In the genomic region with DNA sequence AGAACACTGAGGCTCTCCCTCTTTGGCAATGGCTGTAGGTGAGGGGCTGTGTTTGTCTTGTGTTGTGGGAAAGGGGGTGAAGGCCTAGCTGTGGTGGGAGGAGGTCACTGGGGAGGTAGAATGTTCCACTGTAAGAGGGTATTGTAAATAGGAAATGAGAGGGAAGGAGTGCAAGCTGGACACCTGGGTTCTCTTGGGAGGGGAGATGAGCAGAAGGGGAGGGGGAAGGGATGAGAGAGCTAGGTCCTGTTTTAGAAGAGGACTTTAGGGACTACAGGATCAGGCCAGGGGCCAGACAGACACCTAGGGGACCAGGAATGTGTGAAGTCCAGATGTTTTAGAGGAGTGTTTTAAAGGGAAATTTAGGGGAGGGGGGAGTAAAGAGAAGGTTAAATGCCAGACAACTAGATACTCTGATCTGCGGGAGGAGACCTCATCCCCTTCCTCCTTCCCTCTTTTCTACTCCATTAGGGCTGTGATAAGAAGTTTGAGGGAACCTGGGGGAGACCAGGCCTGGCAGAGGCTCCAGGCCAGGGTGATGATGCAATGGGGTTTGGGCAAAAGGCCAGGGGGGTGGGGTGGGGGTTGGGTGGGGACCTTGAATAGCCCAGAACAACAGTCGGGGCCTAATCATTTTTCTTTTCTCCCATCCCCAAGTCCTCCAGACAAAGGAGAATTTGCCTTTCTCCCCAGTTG, we compare ENCODE assay signal across 10 cellular contexts. TPM values are rescaled to one million over a fixed set of nuclear protein-coding genes. Genes with fewer than 3 reads are reported as not detected.
DNase-seq lines count a peak whose midpoint lies in the region; ATAC-seq, FAIRE-seq and TF ChIP-seq lines count a peak whose summit lies in the region.
"Had no signal": no experiment of that assay in that cellular context is flagged by ENCODE, and none has a peak within 500 bp of the region (broad histone marks: within the 10 kb centered on the region; RNA-seq: fewer than 3 reads in every experiment).

No MANE protein-coding gene starts in this region.

- no peak for TF ChIP-seq CTCF in adrenal gland (IDR thresholded peaks at IDR 0.05)
- TF ChIP-seq CTCF in transverse colon (IDR thresholded peaks at IDR 0.05): no peak
- no peak for TF ChIP-seq CTCF in kidney (IDR thresholded peaks at IDR 0.05; ENCODE audit: borderline replicate concordance, extremely low read depth, insufficient read depth)

- H3K4me3 ChIP-seq in adrenal gland (peak overlapping the region in 2 of 4 donors; percentile 85 to 90), transverse colon (peak overlapping the region; percentile 48 to 98 (median 68)), kidney (ENCODE audit: low read length in 2 of 2) (no peak overlapping the region)

- H3K9me3 Mint-ChIP-seq in activated T-cell treated with anti-CD3 and anti-CD28 coated beads, Interleukin-2, amount 50 U/mL, for 72 hours: no peaks in the 10 kb centered on the region
- no peaks in the 10 kb centered on the region for H3K9me3 Mint-ChIP-seq in memory B cell

- WGBS in adrenal gland, 4 donors: 19 to 34% (median 28%) methylated on average over 2 of the region's 2 CpGs
- WGBS in transverse colon (ENCODE audit: low coverage in 1 of 2), 2 donors: 36% methylated on average over 2 of the region's 2 CpGs; no CpG with 5 or more reads in 1 of the 2 donors

- H3K9me3 ChIP-seq in adrenal gland (replicated peaks in 1 of 3) (no peaks in the 10 kb centered on the region), transverse colon (no peaks in the 10 kb centered on the region), kidney (ENCODE audit: control insufficient read depth in 1 of 2, low read length in 2 of 2) (no peaks in the 10 kb centered on the region)

- no peak for FAIRE-seq in kidney (lab: Jason Lieb, UNC)
- FAIRE-seq: H54 had no signal

- H3K4me1 ChIP-seq in adrenal gland (replicated peaks in 1 of 2) (peaks cover 77 to 81% of the 10 kb centered on the region in 2 donors), transverse colon (peaks cover 16 to 77% (median 36%) of the 10 kb centered on the region in 4 donors), kidney (ENCODE audit: control insufficient read depth in 1 of 2, insufficient read depth in 1 of 2, low read depth in 1 of 2, low read length in 2 of 2) (peaks cover 12 to 18% of the 10 kb centered on the region in 2 donors)

- H3K36me3 ChIP-seq in adrenal gland (replicated peaks in 1 of 2) (no peaks in the 10 kb centered on the region), transverse colon (no peaks in the 10 kb centered on the region), kidney (ENCODE audit: control insufficient read depth in 1 of 2, insufficient read depth in 2 of 2, low read length in 2 of 2) (no peaks in the 10 kb centered on the region)

- peaks cover 64% of the 10 kb centered on the region for H3K4me1 Mint-ChIP-seq in activated T-cell treated with anti-CD3 and anti-CD28 coated beads, Interleukin-2, amount 50 U/mL, for 72 hours (ENCODE audit: low read depth)
- peaks cover 56% of the 10 kb centered on the region for H3K4me1 Mint-ChIP-seq in memory B cell

- H3K27ac ChIP-seq in adrenal gland (peak overlapping the region in 3 of 5 donors; percentile 86 to 88 (median 87)), transverse colon (peak overlapping the region; percentile 85 to 97 (median 94)), kidney (ENCODE audit: low read depth in 2 of 2, low read length in 2 of 2) (peak overlapping the region in 1 of 2 donors; percentile 57)

- H3K9ac ChIP-seq in kidney (ENCODE audit: low read length in 2 of 2): peak overlapping the region in 1 of 2 donors; percentile 53

- TF ChIP-seq POLR2A in adrenal gland (IDR thresholded peaks at IDR 0.05): no peak
- no peak for TF ChIP-seq POLR2A in transverse colon (IDR thresholded peaks at IDR 0.05)

- peaks cover 4% of the 10 kb centered on the region in 2 donors for H3K36me3 Mint-ChIP-seq in activated T-cell treated with anti-CD3 and anti-CD28 coated beads, Interleukin-2, amount 50 U/mL, for 72 hours (ENCODE audit: insufficient read depth in 2 of 2)
- H3K36me3 Mint-ChIP-seq in memory B cell: no peaks in the 10 kb centered on the region

- H3K4me3 Mint-ChIP-seq in activated T-cell treated with anti-CD3 and anti-CD28 coated beads, Interleukin-2, amount 50 U/mL, for 72 hours: peak overlapping the region; percentile 75 to 95
- H3K4me3 Mint-ChIP-seq in memory B cell: peak overlapping the region; percentile 43

- no peaks in the 10 kb centered on the region for H3K27me3 ChIP-seq in adrenal gland
- H3K27me3 ChIP-seq in transverse colon: peaks cover 47% of the 10 kb centered on the region

- no peak for DNase-seq in activated T-cell treated with anti-CD3 and anti-CD28 coated beads, Interleukin-2, amount 50 U/mL, for 72 hours
- DNase-seq in activated T-cell treated with anti-CD3 and anti-CD28 coated beads, Interleukin-2, amount 50 U/mL, for 1 hour: no peak
- DNase-seq in adrenal gland: peak in 1 of 7 donors; percentile 39
- no peak for DNase-seq in memory B cell (ENCODE audit: low spot score in 2 of 2)
- no peak for DNase-seq in transverse colon
- DNase-seq in kidney: no peak
- no peak for DNase-seq in activated effector memory CD4-positive, alpha-beta T cell treated with Interleukin-2 at 50 U/mL for 16 hours
- no peak for DNase-seq in SHP77 (lab: John Stamatoyannopoulos, UW)

- TF ChIP-seq EP300 in transverse colon (IDR thresholded peaks at IDR 0.05; ENCODE audit: low read depth): no peak

- peak overlapping the region; percentile 85 for H3K27ac Mint-ChIP-seq in activated T-cell treated with anti-CD3 and anti-CD28 coated beads, Interleukin-2, amount 50 U/mL, for 72 hours
- peak overlapping the region; percentile 6 for H3K27ac Mint-ChIP-seq in memory B cell

- ATAC-seq in activated T-cell treated with anti-CD3 and anti-CD28 coated beads, Interleukin-2, amount 50 U/mL, for 72 hours (replicated peaks in 1 of 2): no peak
- ATAC-seq in memory B cell (ENCODE audit: low read depth): no peak

- no peaks in the 10 kb centered on the region for H3K27me3 Mint-ChIP-seq in activated T-cell treated with anti-CD3 and anti-CD28 coated beads, Interleukin-2, amount 50 U/mL, for 72 hours (ENCODE audit: low read depth)
- peaks cover 9% of the 10 kb centered on the region for H3K27me3 Mint-ChIP-seq in memory B cell

- intact Hi-C loops in adrenal gland (cut with DNase I): no loop called here
- intact Hi-C loops in transverse colon (cut with DNase I; ENCODE audit: low total_unique reads): no loop called here
- intact Hi-C loops in kidney (cut with DNase I): no loop called here

- in situ Hi-C loops in transverse colon (cut with MboI; ENCODE audit: low pct_ligation_motif_present in 1 of 4, low pct_unique_long_range_greater_than_20kb in 1 of 4, low sequenced_read_pairs in 3 of 4): no loop called here

RNA-seq across cellular contexts. Expression of a gene that starts 2.0 kb away (rescaled TPM):
- 10 to 100 TPM; 20.6 to 27.4 TPM for total RNA-seq in activated T-cell treated with anti-CD3 and anti-CD28 coated beads, Interleukin-2, amount 50 U/mL, for 72 hours
- 100 to 1,000 TPM in 3 of 8 donors, 10 to 100 TPM in 5; 64.9 to 141 (median 75.9) TPM for total RNA-seq in adrenal gland
- polyA plus RNA-seq in adrenal gland: 100 to 1,000 TPM in 1 of 3 donors, 10 to 100 TPM in 2; 52.2 to 118 (median 56.7) TPM
- 100 to 1,000 TPM in 1 of 4 donors, 10 to 100 TPM in 3; 37.7 to 217 (median 73.0) TPM for total RNA-seq in transverse colon
- total RNA-seq in kidney: 65.6 TPM
- polyA plus RNA-seq in kidney (ENCODE audit: insufficient read depth, low read depth, low replicate concordance): 11.4 TPM

RNA-seq across cellular contexts. Expression of a gene that starts 32.5 kb away (rescaled TPM):
- 1 to 10 TPM; 1.3 to 2.8 TPM for total RNA-seq in activated T-cell treated with anti-CD3 and anti-CD28 coated beads, Interleukin-2, amount 50 U/mL, for 72 hours
- total RNA-seq in adrenal gland: 10 to 100 TPM in 6 of 8 donors, 1 to 10 TPM in 2; 6.5 to 38.2 (median 13.1) TPM
- 10 to 100 TPM in 2 of 3 donors, 1 to 10 TPM in 1; 2.7 to 28.0 (median 24.3) TPM for polyA plus RNA-seq in adrenal gland
- total RNA-seq in transverse colon: 10 to 100 TPM in 1 of 4 donors, 1 to 10 TPM in 3; 1.9 to 17.5 (median 5.7) TPM
- 16.6 TPM for total RNA-seq in kidney
- polyA plus RNA-seq in kidney (ENCODE audit: insufficient read depth, low read depth, low replicate concordance): 10.2 TPM

RNA-seq across cellular contexts. Expression of a gene that starts 52.8 kb away (rescaled TPM):
- total RNA-seq in activated T-cell treated with anti-CD3 and anti-CD28 coated beads, Interleukin-2, amount 50 U/mL, for 72 hours: 10 to 100 TPM in 1 of 2 donors, 1 to 10 TPM in 1; 3.8 to 16.0 TPM
- total RNA-seq in adrenal gland (1 to 10 TPM in 5 of 8 donors, under 1 TPM in 3; 0.18 to 6.8 (median 1.3) TPM), transverse colon (not detected), kidney (1.7 TPM)
- polyA plus RNA-seq in adrenal gland (1 to 10 TPM in 1 of 3 donors, under 1 TPM in 2; 0.56 to 1.3 (median 0.93) TPM), kidney (ENCODE audit: insufficient read depth, low read depth, low replicate concordance) (not detected)
- total RNA-seq: SK-MEL-5 had no signal

RNA-seq across cellular contexts. Expression of a gene that starts 56.3 kb away (rescaled TPM):
- total RNA-seq in activated T-cell treated with anti-CD3 and anti-CD28 coated beads, Interleukin-2, amount 50 U/mL, for 72 hours: 10 to 100 TPM in 1 of 2 donors, 1 to 10 TPM in 1; 8.5 to 12.4 TPM
- under 1 TPM in 3 of 8 donors, not detected in 5; 0.50 to 0.90 (median 0.61) TPM for total RNA-seq in adrenal gland
- 1 to 10 TPM in 1 of 3 donors, under 1 TPM in 1, not detected in 1; 0.37 to 2.2 TPM for polyA plus RNA-seq in adrenal gland
- total RNA-seq in transverse colon: not detected
- total RNA-seq in kidney: 0.72 TPM
- polyA plus RNA-seq in kidney (ENCODE audit: insufficient read depth, low read depth, low replicate concordance): not detected
- total RNA-seq: SK-MEL-5 had no signal

Comparison
In these comparisons a context has a peak if more than half of its experiments do, and no peak if none do; other contexts are left out.
1. H3K4me3 ChIP-seq: peak in transverse colon (4 of 4); none in kidney (0 of 2).